ENCODE assay signal across 1 cellular context in the genomic region with DNA sequence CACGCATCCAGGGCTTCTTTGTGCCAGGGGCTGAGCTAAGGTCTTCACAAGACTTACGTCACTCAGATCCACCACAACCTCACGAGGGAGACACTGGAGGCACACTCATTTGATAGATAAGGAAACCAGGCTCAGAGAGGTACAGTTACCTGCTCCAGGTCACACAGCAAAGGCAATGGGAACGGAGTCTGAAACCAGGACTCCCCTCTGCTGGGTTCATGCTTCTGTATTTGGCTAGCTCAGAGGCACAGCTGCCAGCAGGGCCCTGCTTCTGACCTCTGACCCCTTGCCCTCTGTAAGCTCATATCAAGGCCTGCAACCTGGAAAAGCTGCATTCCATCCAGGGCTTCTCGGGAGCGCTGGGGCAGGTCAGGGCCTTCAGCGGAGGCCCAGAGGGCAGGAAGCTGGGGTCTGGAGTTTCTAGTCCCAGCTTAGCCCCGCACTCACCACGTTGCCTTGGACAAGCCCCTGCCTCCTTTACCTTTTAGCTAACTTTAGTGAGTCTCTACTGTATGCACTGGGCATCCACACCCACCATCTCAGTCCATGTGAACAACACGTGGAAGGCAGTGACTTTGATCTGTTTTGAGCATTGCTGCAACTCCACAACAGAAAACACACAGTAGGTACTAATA.
TF ChIP-seq lines count a peak whose summit lies in the region.

No MANE protein-coding gene starts in this region.

TF ChIP-seq in HepG2, 621 proteins besides CTCF, POLR2A, EP300 and RAD21 (continued from another document):
- TF ChIP-seq, protein P1, sequence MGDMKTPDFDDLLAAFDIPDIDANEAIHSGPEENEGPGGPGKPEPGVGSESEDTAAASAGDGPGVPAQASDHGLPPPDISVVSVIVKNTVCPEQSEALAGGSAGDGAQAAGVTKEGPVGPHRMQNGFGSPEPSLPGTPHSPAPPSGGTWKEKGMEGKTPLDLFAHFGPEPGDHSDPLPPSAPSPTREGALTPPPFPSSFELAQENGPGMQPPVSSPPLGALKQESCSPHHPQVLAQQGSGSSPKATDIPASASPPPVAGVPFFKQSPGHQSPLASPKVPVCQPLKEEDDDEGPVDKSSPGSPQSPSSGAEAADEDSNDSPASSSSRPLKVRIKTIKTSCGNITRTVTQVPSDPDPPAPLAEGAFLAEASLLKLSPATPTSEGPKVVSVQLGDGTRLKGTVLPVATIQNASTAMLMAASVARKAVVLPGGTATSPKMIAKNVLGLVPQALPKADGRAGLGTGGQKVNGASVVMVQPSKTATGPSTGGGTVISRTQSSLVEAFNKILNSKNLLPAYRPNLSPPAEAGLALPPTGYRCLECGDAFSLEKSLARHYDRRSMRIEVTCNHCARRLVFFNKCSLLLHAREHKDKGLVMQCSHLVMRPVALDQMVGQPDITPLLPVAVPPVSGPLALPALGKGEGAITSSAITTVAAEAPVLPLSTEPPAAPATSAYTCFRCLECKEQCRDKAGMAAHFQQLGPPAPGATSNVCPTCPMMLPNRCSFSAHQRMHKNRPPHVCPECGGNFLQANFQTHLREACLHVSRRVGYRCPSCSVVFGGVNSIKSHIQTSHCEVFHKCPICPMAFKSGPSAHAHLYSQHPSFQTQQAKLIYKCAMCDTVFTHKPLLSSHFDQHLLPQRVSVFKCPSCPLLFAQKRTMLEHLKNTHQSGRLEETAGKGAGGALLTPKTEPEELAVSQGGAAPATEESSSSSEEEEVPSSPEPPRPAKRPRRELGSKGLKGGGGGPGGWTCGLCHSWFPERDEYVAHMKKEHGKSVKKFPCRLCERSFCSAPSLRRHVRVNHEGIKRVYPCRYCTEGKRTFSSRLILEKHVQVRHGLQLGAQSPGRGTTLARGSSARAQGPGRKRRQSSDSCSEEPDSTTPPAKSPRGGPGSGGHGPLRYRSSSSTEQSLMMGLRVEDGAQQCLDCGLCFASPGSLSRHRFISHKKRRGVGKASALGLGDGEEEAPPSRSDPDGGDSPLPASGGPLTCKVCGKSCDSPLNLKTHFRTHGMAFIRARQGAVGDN (CRISPR knock-in tag; IDR thresholded peaks at IDR 0.05), result peak; percentile 86
- 0 out of 2 replicates have a peak, but pooled peaks have one; percentile 13 for TF ChIP-seq ADNP (CRISPR knock-in tag; IDR thresholded peaks at IDR 0.05)
- no peak for TF ChIP-seq KLF12 (CRISPR knock-in tag; IDR thresholded peaks at IDR 0.05; ENCODE audit: borderline replicate concordance)
